Comparison of ENCODE assay signal across 22 cellular contexts in the genomic region with DNA sequence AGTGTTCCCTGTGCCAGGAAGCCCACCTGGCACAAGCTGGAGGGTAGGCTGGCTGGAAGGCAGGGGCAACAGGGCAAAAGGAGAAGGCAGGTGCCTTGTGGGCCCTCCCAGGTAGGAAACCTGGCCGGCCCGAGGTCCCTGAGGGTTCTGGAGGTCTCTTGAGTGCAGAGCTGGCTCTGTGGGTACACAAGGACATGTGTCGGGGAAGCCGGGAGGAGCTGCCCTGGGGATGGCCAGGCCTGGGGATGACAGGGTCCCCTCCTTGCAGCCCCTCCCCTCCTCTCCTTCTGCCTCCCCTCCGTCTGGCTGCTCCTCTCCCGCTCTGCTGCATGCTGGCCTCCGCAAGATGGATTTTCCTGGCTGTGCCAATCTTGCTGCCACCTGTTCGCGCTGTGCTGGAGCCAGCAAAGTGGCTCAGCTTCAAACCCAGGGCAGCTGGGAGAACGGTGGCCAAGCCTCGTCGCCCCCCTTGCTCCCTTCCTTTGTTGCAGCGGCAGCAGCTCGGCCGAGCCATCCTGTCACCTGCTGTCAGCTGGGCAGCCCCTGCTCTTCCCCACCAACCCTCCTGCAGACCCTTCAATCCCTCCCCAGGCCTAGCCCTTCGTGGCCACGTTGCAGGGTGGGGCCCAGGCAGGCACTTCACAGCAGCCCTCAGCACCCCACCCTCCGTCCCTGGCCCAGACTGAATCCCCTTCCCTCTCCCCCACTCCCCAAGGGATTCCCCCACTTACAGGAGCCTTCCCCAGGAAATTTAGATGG. TPM values are rescaled to one million over a fixed set of nuclear protein-coding genes. Genes with fewer than 3 reads are reported as not detected.
DNase-seq lines count a peak whose midpoint lies in the region; ATAC-seq, FAIRE-seq and TF ChIP-seq lines count a peak whose summit lies in the region.
"Had no signal": no experiment of that assay in that cellular context is flagged by ENCODE, and none has a peak within 500 bp of the region (broad histone marks: within the 10 kb centered on the region; RNA-seq: fewer than 3 reads in every experiment).

No MANE protein-coding gene starts in this region.

- no peak overlapping the region for H3K9ac ChIP-seq in keratinocyte (ENCODE audit: control insufficient read depth, extremely low read depth, insufficient read depth, low read length)

- H3K4me3 ChIP-seq in keratinocyte (ENCODE audit: control insufficient read depth in 2 of 3, extremely low read depth in 1 of 3, insufficient read depth in 2 of 3, low read depth in 1 of 3, low read length in 3 of 3) (no peak overlapping the region), tibial artery (no peak overlapping the region)
- H3K4me3 ChIP-seq: psoas muscle, upper lobe of left lung had no signal

- ATAC-seq in GM21515 (IDR thresholded peaks at IDR 0.05; ENCODE audit: unreplicated experiment): no peak
- no peak for ATAC-seq in HG03469 (IDR thresholded peaks at IDR 0.05; ENCODE audit: unreplicated experiment)
- ATAC-seq: activated T-helper 17 cell treated with anti-CD3 and anti-CD28 coated beads, Interleukin-2, amount 50 U/mL, for 72 hours; psoas muscle had no signal

- no peaks in the 10 kb centered on the region for H3K9me1 ChIP-seq in keratinocyte (ENCODE audit: control insufficient read depth, extremely low read depth, insufficient read depth, low read length)

- H3K27ac ChIP-seq in keratinocyte (ENCODE audit: control insufficient read depth, insufficient read depth, low read length): no peak overlapping the region
- no peak overlapping the region for H3K27ac ChIP-seq in tibial artery
- H3K27ac ChIP-seq: neutrophil, psoas muscle, upper lobe of left lung had no signal

- H4K20me1 ChIP-seq in keratinocyte (ENCODE audit: control insufficient read depth, extremely low read depth, insufficient read depth, low read length): no peaks in the 10 kb centered on the region

- DNase-seq in DMS 273 treated with DMSO at 0.1 percent for 48 hours (lab: John Stamatoyannopoulos, UW): peak; percentile 30
- DNase-seq in NCI-H1092 (lab: John Stamatoyannopoulos, UW): peak; percentile 49
- DNase-seq in NCI-H69 (lab: John Stamatoyannopoulos, UW): peak; percentile 80
- DNase-seq in keratinocyte (ENCODE audit: low read depth, low spot score): no peak
- DNase-seq in tibial artery: no peak
- no peak for DNase-seq in HuH-7 (ENCODE audit: low spot score)
- DNase-seq: activated CD4-positive, alpha-beta T cell treated with anti-CD3 and anti-CD28 coated beads, Interleukin-2, amount 50 U/mL, for 4 hours; activated CD8-positive, alpha-beta memory T cell treated with anti-CD3 and anti-CD28 coated beads, Interleukin-2, amount 50 U/mL, for 4 hours; aorta; CD4-positive, CD25-positive, alpha-beta regulatory T cell; GDM1; KG1; NCI-H1930; NCI-H774; psoas muscle had no signal

- H3K27me3 ChIP-seq in keratinocyte (ENCODE audit: control insufficient read depth, extremely low read depth, insufficient read depth, low read length): peaks cover 20% of the 10 kb centered on the region
- H3K27me3 ChIP-seq in tibial artery: peaks cover 0 to 72% of the 10 kb centered on the region in 2 donors

- H3K9me3 ChIP-seq in keratinocyte (ENCODE audit: control insufficient read depth, low read depth, low read length): no peaks in the 10 kb centered on the region
- H3K9me3 ChIP-seq in tibial artery: no peaks in the 10 kb centered on the region
- H3K9me3 ChIP-seq: neutrophil, psoas muscle, upper lobe of left lung had no signal

- peak overlapping the region; percentile 32 for H3K4me2 ChIP-seq in keratinocyte (ENCODE audit: control insufficient read depth, extremely low read depth, insufficient read depth, low read depth, low read length)

- H2AFZ ChIP-seq in keratinocyte (ENCODE audit: control insufficient read depth, low read length): no peak overlapping the region

- no peak for FAIRE-seq in keratinocyte (lab: Jason Lieb, UNC)
- FAIRE-seq: endothelial cell of umbilical vein, HTR-8/SVneo had no signal

- no peaks in the 10 kb centered on the region for H3K79me2 ChIP-seq in keratinocyte (ENCODE audit: control insufficient read depth, insufficient read depth, low read length)

- no peaks in the 10 kb centered on the region for H3K36me3 ChIP-seq in keratinocyte (ENCODE audit: control insufficient read depth in 2 of 2, extremely low read depth in 1 of 2, insufficient read depth in 2 of 2, low read length in 2 of 2)
- H3K36me3 ChIP-seq in tibial artery: no peaks in the 10 kb centered on the region
- H3K36me3 ChIP-seq: neutrophil, upper lobe of left lung had no signal

- dilution Hi-C loops in keratinocyte (cut with MboI; ENCODE audit: extremely low pct_ligation_motif_present, low sequenced_read_pairs): no loop called here

- intact Hi-C loops in tibial artery (cut with DNase I; ENCODE audit: low total_unique reads): no loop called here

- no peak for TF ChIP-seq CTCF in keratinocyte (optimal IDR thresholded peaks at IDR 0.05 in 1 of 3, IDR thresholded peaks at IDR 0.05 in 1 of 3, conservative IDR thresholded peaks at IDR 0.05 in 1 of 3; ENCODE audit: extremely low read depth in 1 of 3, insufficient read depth in 2 of 3, low read length in 3 of 3)
- TF ChIP-seq CTCF in tibial artery (IDR thresholded peaks at IDR 0.05): no peak

- H3K4me1 ChIP-seq in keratinocyte (ENCODE audit: control insufficient read depth, extremely low read depth, insufficient read depth, low read length) (peaks cover 35% of the 10 kb centered on the region), tibial artery (no peaks in the 10 kb centered on the region)
- H3K4me1 ChIP-seq: psoas muscle, upper lobe of left lung had no signal

RNA-seq across cellular contexts. Expression of a gene that starts 17.6 kb away (rescaled TPM):
- 0.03 to 0.05 TPM in 2 of 3 replicates, not detected in the other for polyA plus RNA-seq in keratinocyte
- not detected for polyA plus RNA-seq in keratinocyte (2011; ENCODE audit: low read depth)
- polyA plus RNA-seq in keratinocyte (2011; cell fraction: cytosol; rRNA removed): 0.02 and 0.10 TPM in 2 replicates
- 0.10 and 0.12 TPM in 2 replicates for polyA plus RNA-seq in keratinocyte (2011; cell fraction: nucleus; rRNA removed)
- 0.09 TPM in 1 of 2 replicates, not detected in the other for polyA plus RNA-seq in keratinocyte (2012; ENCODE audit: low replicate concordance)
- polyA minus RNA-seq in keratinocyte: not detected in 3 replicates
- polyA minus RNA-seq in keratinocyte (2011; cell fraction: cytosol; rRNA and poly(A)+ RNA removed): not detected
- 0.21 and 0.47 TPM in 2 replicates for polyA minus RNA-seq in keratinocyte (2011; cell fraction: nucleus; rRNA and poly(A)+ RNA removed)
- polyA plus RNA-seq: aorta; CD4-positive, CD25-positive, alpha-beta regulatory T cell had no signal

Comparison
In these comparisons a context has a peak if more than half of its experiments do, and no peak if none do; other contexts are left out.
1. DNase-seq: peak in DMS 273 treated with DMSO at 0.1 percent for 48 hours (single experiment), NCI-H1092 (single experiment) and NCI-H69 (single experiment); none in keratinocyte (single experiment), tibial artery (0 of 2) and HuH-7 (single experiment).